ENCODE assay signal across 12 cellular contexts in genomic region chr1:216193839-216194443, GRCh38.
DNase-seq lines count a peak whose midpoint lies in the region; ATAC-seq, FAIRE-seq and TF ChIP-seq lines count a peak whose summit lies in the region.
"Had no signal": no experiment of that assay in that cellular context is flagged by ENCODE, and none has a peak within 500 bp of the region (broad histone marks: within the 10 kb centered on the region; RNA-seq: fewer than 3 reads in every experiment).

No MANE protein-coding gene starts in this region.

- H3K27ac ChIP-seq in GM12878 (ENCODE audit: control insufficient read depth, insufficient read depth) = no peak overlapping the region

- no peaks in the 10 kb centered on the region for H3K9me3 ChIP-seq in GM12878 (replicated peaks; ENCODE audit: control insufficient read depth, insufficient read depth, low read length)

- H4K20me1 ChIP-seq in GM12878 (ENCODE audit: control insufficient read depth, insufficient read depth) = no peaks in the 10 kb centered on the region

- POLR2A ChIA-PET in GM12878 (lab: Charles Lee) = no interaction called here

- no peak for TF ChIP-seq POLR2A in GM12878 (IDR thresholded peaks at IDR 0.05; ENCODE audit: low read depth, low read length)

- no peak overlapping the region for H3K4me3 ChIP-seq in GM12878

- CTCF ChIA-PET in GM12878 (lab: Yijun Ruan, JAX) = interaction anchor here (0.5 to 3.2 kb wide), 4 partner anchors 27 to 200 kb away, joined by 3 to 8 read pairs (median 4); no protein-coding TSS in a partner anchor

- peak; percentile 75 for ATAC-seq in GM12878
- peak; percentile 59 for ATAC-seq in sciatic nerve

- no peaks in the 10 kb centered on the region for H3K36me3 Mint-ChIP-seq in immature natural killer cell

- RAD21 ChIA-PET in GM12878 (lab: Charles Lee; ENCODE audit: unreplicated experiment) = interaction anchor here (0.8 to 1.2 kb wide), 4 partner anchors 27 to 200 kb away, joined by 3 to 6 read pairs (median 4); no protein-coding TSS in a partner anchor

- FAIRE-seq in GM12878 (lab: Jason Lieb, UNC) = no peak
- FAIRE-seq: endometrium had no signal

- peaks cover 0 to 47% (median 12%) of the 10 kb centered on the region in 6 donors for H3K9me3 Mint-ChIP-seq in immature natural killer cell

- BruUV-seq in GM12878 (replicated peaks; lab: Mats Ljungman, UMichigan) = no TSS peak

- H3K27ac Mint-ChIP-seq in immature natural killer cell = no peak overlapping the region

- peaks cover 0 to 2% (median 0%) of the 10 kb centered on the region in 3 donors for H3K27me3 Mint-ChIP-seq in immature natural killer cell (ENCODE audit: low read depth in 3 of 3)

- TF ChIP-seq RAD21 in Ishikawa (IDR thresholded peaks at IDR 0.05; ENCODE audit: low read depth) (peak; percentile 36; the same call in 1 of the 2 replicates), GM12878 (IDR thresholded peaks at IDR 0.05; ENCODE audit: insufficient read depth, low read depth, low read length) (0 out of 2 replicates have a peak, but pooled peaks have one; percentile 11)

- H3K36me3 ChIP-seq in GM12878 (ENCODE audit: control insufficient read depth in 2 of 2, insufficient read depth in 2 of 2, low read length in 1 of 2) = no peaks in the 10 kb centered on the region

- no peaks in the 10 kb centered on the region for H3K27me3 ChIP-seq in GM12878 (replicated peaks in 1 of 2; ENCODE audit: control insufficient read depth in 2 of 2, insufficient read depth in 2 of 2, low read length in 1 of 2)

- no peak for TF ChIP-seq EP300 in Ishikawa (IDR thresholded peaks at IDR 0.05; ENCODE audit: borderline replicate concordance)
- TF ChIP-seq EP300 in GM12878 (IDR thresholded peaks at IDR 0.05; ENCODE audit: borderline replicate concordance in 1 of 2, control insufficient read depth in 1 of 2, low read depth in 2 of 2, low read length in 2 of 2) = no peak

- H3K79me2 ChIP-seq in GM12878 (ENCODE audit: control insufficient read depth, insufficient read depth, low read length) = no peaks in the 10 kb centered on the region

- no peak overlapping the region for H3K9ac ChIP-seq in GM12878 (ENCODE audit: control insufficient read depth, insufficient read depth, low read length)

- peak in 2 of 3 experiments; percentile 9 to 25; a peak in 2 of 6 replicates for TF ChIP-seq CTCF in GM12878 (IDR thresholded peaks at IDR 0.05 in 2 of 3, conservative IDR thresholded peaks at IDR 0.05 in 1 of 3; ENCODE audit: control insufficient read depth in 2 of 3, extremely low read depth in 1 of 3, insufficient read depth in 1 of 3, low read depth in 3 of 3, low read length in 3 of 3)

- WGBS in GM12878 (ENCODE audit: insufficient coverage, insufficient replicate concordance, low lambda C conversion rate, missing lambda C conversion rate) = 35% methylated on average over 7 of the region's 7 CpGs

- H3K4me3 Mint-ChIP-seq in immature natural killer cell = no peak overlapping the region

- intact Hi-C loops in GM12878 (cut with micrococcal nuclease; ENCODE audit: unreplicated experiment) (no loop called here), sciatic nerve (cut with DNase I) (no loop called here)

- no peaks in the 10 kb centered on the region for H3K4me1 ChIP-seq in GM12878 (ENCODE audit: control insufficient read depth, insufficient read depth, low read length)

- DNase-seq in DMS153 (lab: John Stamatoyannopoulos, UW) (peak; percentile 22), DMS153 treated with DMSO at 0.1 percent for 48 hours (lab: John Stamatoyannopoulos, UW; ENCODE audit: unreplicated experiment) (no peak), GM12878 (ENCODE audit: low read depth, low spot score) (no peak), sciatic nerve (ENCODE audit: low spot score) (no peak), immature natural killer cell (no peak), HUDEP-2 (lab: John Stamatoyannopoulos, UW; ENCODE audit: unreplicated experiment in 76 of 76) (no peak)
- DNase-seq in stimulated activated CD8-positive, alpha-beta memory T cell treated with anti-CD3 and anti-CD28 coated beads, Interleukin-4, amount 100 ng/mL, for 48 hours = no peak
- DNase-seq: activated T-cell treated with anti-CD3 and anti-CD28 coated beads for 4 hours, GF-D8, MV-4-11 had no signal

- in situ Hi-C loops in GM12878 (cut with MboI) = no loop called here

- SMC1A ChIA-PET in GM12878 (lab: Charles Lee; ENCODE audit: uncharacterized antibody, unreplicated experiment) = interaction anchor here (1.2 kb wide), 1 partner anchor 207 kb away, joined by 5 read pairs; no protein-coding TSS in a partner anchor

- no peak overlapping the region for H3K4me2 ChIP-seq in GM12878 (ENCODE audit: control insufficient read depth, insufficient read depth)

- no peak overlapping the region for H2AFZ ChIP-seq in GM12878 (ENCODE audit: control insufficient read depth, low read depth, low read length)

- H3K4me1 Mint-ChIP-seq in immature natural killer cell = no peaks in the 10 kb centered on the region

TF ChIP-seq in Ishikawa, 13 proteins besides CTCF, POLR2A, EP300 and RAD21 (continues in another document):
- TF ChIP-seq FOXM1 (IDR thresholded peaks at IDR 0.05; ENCODE audit: borderline replicate concordance, low read depth) = no peak
- no peak for TF ChIP-seq REST (IDR thresholded peaks at IDR 0.05; ENCODE audit: low read depth)
- no peak for TF ChIP-seq TAF1 (IDR thresholded peaks at IDR 0.05; ENCODE audit: low read depth)
- TF ChIP-seq TCF12 (IDR thresholded peaks at IDR 0.05; ENCODE audit: low read depth) = no peak
- TF ChIP-seq ZBTB7A (IDR thresholded peaks at IDR 0.05; ENCODE audit: low read depth) = no peak
- TF ChIP-seq CREB1 (IDR thresholded peaks at IDR 0.05; ENCODE audit: low read depth) = no peak
- TF ChIP-seq TEAD4 (IDR thresholded peaks at IDR 0.05) = no peak
- TF ChIP-seq NFIC (IDR thresholded peaks at IDR 0.05) = no peak
- TF ChIP-seq CEBPB (IDR thresholded peaks at IDR 0.05) = no peak
- TF ChIP-seq EGR1 (IDR thresholded peaks at IDR 0.05) = no peak

TF ChIP-seq in GM12878, 131 proteins besides CTCF, POLR2A, EP300 and RAD21 (continues in another document):
- TF ChIP-seq CUX1 (IDR thresholded peaks at IDR 0.05; ENCODE audit: insufficient replicate concordance, low read depth, low read length) (no peak), USF2 (IDR thresholded peaks at IDR 0.05; ENCODE audit: borderline replicate concordance, low read depth, low read length) (no peak), MTA2 (IDR thresholded peaks at IDR 0.05; ENCODE audit: low read depth) (no peak), CREM (IDR thresholded peaks at IDR 0.05; ENCODE audit: low read depth) (no peak), MEF2B (IDR thresholded peaks at IDR 0.05; ENCODE audit: partially characterized antibody, poor library complexity, severe bottlenecking) (no peak)
